In the genomic region with DNA sequence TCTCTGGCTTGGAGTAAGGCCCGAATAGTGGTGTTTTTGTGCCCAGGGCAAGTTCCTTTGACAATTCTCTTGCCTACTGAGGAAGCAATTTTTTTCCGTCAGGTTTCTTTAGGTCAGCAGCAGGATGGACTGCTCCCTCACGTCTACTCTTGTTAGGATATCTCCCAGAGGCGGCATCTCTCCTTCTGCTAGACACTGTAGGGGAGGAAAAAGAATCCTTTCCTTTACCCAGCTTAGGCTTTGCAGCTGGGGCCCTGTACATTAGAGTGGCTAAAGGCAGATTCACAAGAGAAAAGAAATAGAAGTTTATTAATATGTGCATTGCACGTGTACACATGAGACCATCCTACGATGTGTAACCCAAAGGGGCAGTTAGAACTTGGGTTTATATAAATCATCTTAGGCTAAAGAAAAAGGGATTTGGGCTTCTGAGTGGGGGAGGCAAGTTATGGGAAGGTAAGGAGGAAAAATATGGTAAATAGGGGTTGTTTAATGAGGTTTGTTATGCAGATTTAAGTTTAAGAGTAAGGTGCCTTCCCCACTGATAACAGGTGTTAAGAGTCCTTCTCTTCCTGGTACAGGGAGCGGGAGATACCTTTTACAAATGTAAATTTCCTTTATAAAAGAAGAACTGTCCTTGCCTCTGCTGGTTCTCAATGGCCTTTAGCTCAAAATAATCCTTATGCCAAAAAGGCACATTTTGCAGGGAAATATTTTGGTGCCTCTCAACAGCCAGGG, we compare ENCODE assay signal across 23 cellular contexts.
"Had no signal": no experiment of that assay in that cellular context is flagged by ENCODE, and none has a peak within 500 bp of the region (broad histone marks: within the 10 kb centered on the region; RNA-seq: fewer than 3 reads in every experiment).

No MANE protein-coding gene starts in this region.

- DNase-seq: activated CD4-positive, alpha-beta T cell treated with anti-CD3 and anti-CD28 coated beads, Interleukin-2, amount 50 U/mL, for 4 hours; activated naive CD4-positive, alpha-beta T cell treated with anti-CD3 and anti-CD28 coated beads, Interleukin-2, amount 10 ng/mL, durations not matched to agents 7 days and 5 days; activated naive CD8-positive, alpha-beta T cell treated with anti-CD3 and anti-CD28 coated beads, Interleukin-2, amount 50 U/mL, for 24 hours; activated T-cell treated with anti-CD3 and anti-CD28 coated beads for 4 hours; anterior cingulate cortex; central memory CD4-positive, alpha-beta T cell; colonic mucosa; foreskin keratinocyte; glutamatergic neuron; hypothalamus; mesendoderm; naive thymus-derived CD4-positive, alpha-beta T cell; nucleus accumbens; posterior cingulate gyrus; sigmoid colon; stimulated activated CD4-positive, alpha-beta T cell treated with anti-CD3 and anti-CD28 coated beads, Interleukin-4, amount 100 ng/mL, for 24 hours; T-helper 2 cell; testis; WERI-Rb-1 had no signal

- ATAC-seq: activated naive CD8-positive, alpha-beta T cell treated with anti-CD3 and anti-CD28 coated beads, Interleukin-2, amount 50 U/mL, for 24 hours; foreskin keratinocyte; naive thymus-derived CD4-positive, alpha-beta T cell had no signal

- H3K27ac Mint-ChIP-seq: activated naive CD4-positive, alpha-beta T cell treated with anti-CD3 and anti-CD28 coated beads, Interleukin-2, amount 10 ng/mL, durations not matched to agents 7 days and 5 days; activated naive CD8-positive, alpha-beta T cell treated with anti-CD3 and anti-CD28 coated beads, Interleukin-2, amount 50 U/mL, for 24 hours; activated T-helper 2 cell treated with anti-CD3 and anti-CD28 coated beads, Interferon-gamma antibody, Interleukin-2, Interleukin-4, amounts not matched to agents 10 μg/mL and 5 μg/mL and 100 μg/mL, durations not matched to agents 14 hours and 24 hours and 36 hours; brain; stimulated activated memory B cell treated with anti-CD40 and anti-IgM and Interleukin-4, amounts not matched to agents 10 μg/mL and 1 μg/mL and 100 μg/mL, for 72 hours; type B pancreatic cell had no signal

- H3K9me3 Mint-ChIP-seq: activated naive CD4-positive, alpha-beta T cell treated with anti-CD3 and anti-CD28 coated beads, Interleukin-2, amount 10 ng/mL, durations not matched to agents 7 days and 5 days; activated naive CD8-positive, alpha-beta T cell treated with anti-CD3 and anti-CD28 coated beads, Interleukin-2, amount 50 U/mL, for 24 hours; activated T-helper 2 cell treated with anti-CD3 and anti-CD28 coated beads, Interferon-gamma antibody, Interleukin-2, Interleukin-4, amounts not matched to agents 10 μg/mL and 5 μg/mL and 100 μg/mL, durations not matched to agents 14 hours and 24 hours and 36 hours; stimulated activated memory B cell treated with anti-CD40 and anti-IgM and Interleukin-4, amounts not matched to agents 10 μg/mL and 1 μg/mL and 100 μg/mL, for 72 hours; type B pancreatic cell had no signal

- H3K9me3 ChIP-seq: colonic mucosa, sigmoid colon, testis had no signal

- H3K4me1 Mint-ChIP-seq: stimulated activated memory B cell treated with anti-CD40 and anti-IgM and Interleukin-4, amounts not matched to agents 10 μg/mL and 1 μg/mL and 100 μg/mL, for 72 hours had no signal

- H3K27me3 ChIP-seq: colonic mucosa, foreskin keratinocyte, sigmoid colon, testis had no signal

- H3K4me3 ChIP-seq: colonic mucosa, sigmoid colon, testis had no signal

- H3K36me3 Mint-ChIP-seq: activated naive CD4-positive, alpha-beta T cell treated with anti-CD3 and anti-CD28 coated beads, Interleukin-2, amount 10 ng/mL, durations not matched to agents 7 days and 5 days; brain; stimulated activated memory B cell treated with anti-CD40 and anti-IgM and Interleukin-4, amounts not matched to agents 10 μg/mL and 1 μg/mL and 100 μg/mL, for 72 hours; type B pancreatic cell had no signal

- H3K27ac ChIP-seq: colonic mucosa, foreskin keratinocyte, sigmoid colon, testis, WERI-Rb-1 had no signal

- H3K36me3 ChIP-seq: colonic mucosa, sigmoid colon, WERI-Rb-1 had no signal

- H3K4me3 Mint-ChIP-seq: activated naive CD4-positive, alpha-beta T cell treated with anti-CD3 and anti-CD28 coated beads, Interleukin-2, amount 10 ng/mL, durations not matched to agents 7 days and 5 days; activated naive CD8-positive, alpha-beta T cell treated with anti-CD3 and anti-CD28 coated beads, Interleukin-2, amount 50 U/mL, for 24 hours; brain; naive thymus-derived CD4-positive, alpha-beta T cell; stimulated activated memory B cell treated with anti-CD40 and anti-IgM and Interleukin-4, amounts not matched to agents 10 μg/mL and 1 μg/mL and 100 μg/mL, for 72 hours; type B pancreatic cell had no signal

- H3K27me3 Mint-ChIP-seq: activated naive CD4-positive, alpha-beta T cell treated with anti-CD3 and anti-CD28 coated beads, Interleukin-2, amount 10 ng/mL, durations not matched to agents 7 days and 5 days; activated naive CD8-positive, alpha-beta T cell treated with anti-CD3 and anti-CD28 coated beads, Interleukin-2, amount 50 U/mL, for 24 hours; naive thymus-derived CD4-positive, alpha-beta T cell; type B pancreatic cell had no signal

- H3K4me1 ChIP-seq: colonic mucosa had no signal
